ENCODE assay signal across 9 cellular contexts in genomic region chr12:117850048-117850447, GRCh38.
DNase-seq lines count a peak whose midpoint lies in the region; ATAC-seq and TF ChIP-seq lines count a peak whose summit lies in the region.
"Had no signal": no experiment of that assay in that cellular context is flagged by ENCODE, and none has a peak within 500 bp of the region (broad histone marks: within the 10 kb centered on the region; RNA-seq: fewer than 3 reads in every experiment).

No MANE protein-coding gene starts in this region.

- no peak overlapping the region for H3K9ac ChIP-seq in liver (ENCODE audit: low read depth in 1 of 2, low read length in 2 of 2)

- H3K36me3 Mint-ChIP-seq in brain (peaks cover 13% of the 10 kb centered on the region), T-helper 17 cell (ENCODE audit: low read depth) (peaks cover 4% of the 10 kb centered on the region)
- H3K36me3 Mint-ChIP-seq: IgD-negative memory B cell had no signal

- DNase-seq in AG10803 (ENCODE audit: low read depth) (peak; percentile 51), NCI-H1694 treated with DMSO at 0.1 percent for 48 hours (lab: John Stamatoyannopoulos, UW) (peak; percentile 47), NCI-H187 treated with DMSO at 0.1 percent for 48 hours (lab: John Stamatoyannopoulos, UW) (no peak), T-helper 17 cell (no peak)

- ATAC-seq in GM19395 (IDR thresholded peaks at IDR 0.05; ENCODE audit: unreplicated experiment) (no peak), T-helper 17 cell (no peak)

- no peaks in the 10 kb centered on the region for H3K4me1 ChIP-seq in liver (ENCODE audit: control insufficient read depth in 4 of 4, insufficient read depth in 4 of 4, low read length in 3 of 4)

- H3K4me3 Mint-ChIP-seq in brain (no peak overlapping the region), T-helper 17 cell (no peak overlapping the region)
- H3K4me3 Mint-ChIP-seq: IgD-negative memory B cell had no signal

- H3K27ac Mint-ChIP-seq in brain, result no peak overlapping the region
- no peak overlapping the region for H3K27ac Mint-ChIP-seq in T-helper 17 cell

- no peak overlapping the region for H3K27ac ChIP-seq in liver (ENCODE audit: low read depth in 1 of 2, low read length in 2 of 2)

- H3K27me3 Mint-ChIP-seq in brain (peaks cover 8% of the 10 kb centered on the region), T-helper 17 cell (peaks cover 39% of the 10 kb centered on the region)

- no peaks in the 10 kb centered on the region for H3K9me3 ChIP-seq in liver (ENCODE audit: control insufficient read depth in 4 of 4, low read length in 3 of 4)
- no peaks in the 10 kb centered on the region for H3K9me3 ChIP-seq in T-helper 17 cell (ENCODE audit: control insufficient read depth, low read length, poor library complexity, severe bottlenecking)

- no peaks in the 10 kb centered on the region for H3K36me3 ChIP-seq in liver (ENCODE audit: control insufficient read depth in 4 of 4, insufficient read depth in 3 of 4, low read depth in 1 of 4, low read length in 3 of 4)

- WGBS in liver, result 5% methylated on average over 2 of the region's 2 CpGs

- H3K27me3 ChIP-seq in liver (ENCODE audit: control insufficient read depth in 4 of 4, insufficient read depth in 4 of 4, low read length in 3 of 4), result peaks cover 0 to 3% (median 0%) of the 10 kb centered on the region in 4 donors

- TF ChIP-seq CTCF in AG10803 (conservative IDR thresholded peaks at IDR 0.05; ENCODE audit: low read length) (peak; percentile 98), GM12801 (IDR thresholded peaks at IDR 0.05; ENCODE audit: extremely low read depth, insufficient read length) (peak; percentile 36), brain (conservative IDR thresholded peaks at IDR 0.05) (peak; percentile 65 to 84), liver (IDR thresholded peaks at IDR 0.05; ENCODE audit: low read depth, low read length, missing input control) (peak; percentile 81)

- no peak overlapping the region for H3K4me3 ChIP-seq in AG10803 (ENCODE audit: low read length)
- no peak overlapping the region for H3K4me3 ChIP-seq in liver (ENCODE audit: low read depth in 1 of 3, low read length in 3 of 3)

- H3K9me3 Mint-ChIP-seq in brain, result peaks cover 0 to 9% (median 0%) of the 10 kb centered on the region in 5 experiments

- TF ChIP-seq RAD21 in liver (IDR thresholded peaks at IDR 0.05), result peak; percentile 58 to 74

- H3K4me1 Mint-ChIP-seq in brain (no peaks in the 10 kb centered on the region), T-helper 17 cell (peaks cover 4% of the 10 kb centered on the region)
- H3K4me1 Mint-ChIP-seq: IgD-negative memory B cell had no signal

TF ChIP-seq in liver, 16 proteins besides CTCF, POLR2A, EP300 and RAD21:
- TF ChIP-seq GABPA (IDR thresholded peaks at IDR 0.05 in 1 of 2, conservative IDR thresholded peaks at IDR 0.05 in 1 of 2), result no peak
- TF ChIP-seq EGR1 (IDR thresholded peaks at IDR 0.05; ENCODE audit: low read depth in 2 of 2), result no peak
- TF ChIP-seq YY1 (IDR thresholded peaks at IDR 0.05), result no peak
- no peak for TF ChIP-seq TAF1 (conservative IDR thresholded peaks at IDR 0.05)
- no peak for TF ChIP-seq REST (IDR thresholded peaks at IDR 0.05)
- no peak for TF ChIP-seq MAX (IDR thresholded peaks at IDR 0.05)
- no peak for TF ChIP-seq NR2F2 (IDR thresholded peaks at IDR 0.05)
- no peak for TF ChIP-seq FOXA2 (IDR thresholded peaks at IDR 0.05)
- TF ChIP-seq JUND (IDR thresholded peaks at IDR 0.05), result no peak
- no peak for TF ChIP-seq ZBTB33 (IDR thresholded peaks at IDR 0.05)
- TF ChIP-seq HNF4G (IDR thresholded peaks at IDR 0.05), result no peak
- TF ChIP-seq FOXA1 (IDR thresholded peaks at IDR 0.05), result no peak
- no peak for TF ChIP-seq ATF3 (IDR thresholded peaks at IDR 0.05)

Comparison
In these comparisons a context has a peak if more than half of its experiments do, and no peak if none do; other contexts are left out.
1. DNase-seq: peak in AG10803 (single experiment) and NCI-H1694 treated with DMSO at 0.1 percent for 48 hours (single experiment); none in NCI-H187 treated with DMSO at 0.1 percent for 48 hours (single experiment) and T-helper 17 cell (0 of 3).
2. CTCF ChIP-seq: peak in every context shown above with its lines; median percentile 98 in AG10803; 81 in liver; 74 in brain; 36 in GM12801.